Comparison of ENCODE assay signal across 8 cellular contexts in the genomic region with DNA sequence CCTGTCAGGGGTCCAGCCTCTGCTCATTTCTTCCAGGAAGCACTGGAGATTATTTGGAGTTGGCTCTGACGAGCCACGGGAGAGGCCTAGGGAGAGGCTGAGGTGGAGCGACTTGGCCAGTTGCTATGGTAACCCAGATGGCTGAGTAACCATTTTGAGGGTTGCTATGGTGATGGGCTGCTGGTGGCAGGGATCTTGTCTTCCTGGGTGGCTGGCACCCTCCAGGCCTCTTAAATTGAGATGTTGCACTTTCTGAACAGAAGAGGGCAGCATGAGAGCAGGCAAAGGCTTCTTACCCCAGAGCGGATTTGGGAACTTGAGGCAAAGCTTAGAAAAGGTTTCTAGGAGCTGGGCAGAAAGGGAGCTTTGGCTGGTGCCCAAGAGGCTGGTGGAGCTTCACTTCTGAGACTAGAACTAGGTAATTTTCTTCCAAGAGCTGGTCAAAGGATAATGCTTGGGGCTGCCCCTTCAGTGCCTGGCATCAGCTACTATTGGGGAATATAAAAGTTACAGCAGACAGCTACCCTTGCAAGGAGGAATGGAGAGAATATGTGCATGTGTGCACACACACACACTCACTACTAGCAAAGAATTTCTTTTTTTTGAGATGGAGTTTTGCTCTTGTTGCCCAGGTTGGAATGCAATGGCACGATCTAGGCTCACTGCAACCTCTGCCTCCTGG.
DNase-seq lines count a peak whose midpoint lies in the region; ATAC-seq, FAIRE-seq and TF ChIP-seq lines count a peak whose summit lies in the region.

No MANE protein-coding gene starts in this region.

- peak; percentile 64 for DNase-seq in GM12892 (ENCODE audit: insufficient read length)
- DNase-seq in NCI-H2029 treated with DMSO at 0.1 percent for 48 hours (lab: John Stamatoyannopoulos, UW), result peak; percentile 100
- peak; percentile 39 for DNase-seq in T-helper 9 cell
- peak; percentile 95 for DNase-seq in astrocyte of the hippocampus (ENCODE audit: low read depth, low spot score)
- DNase-seq in hypothalamus (lab: John Stamatoyannopoulos, UW), result peak in 41 of 51 donors; percentile 23 to 88 (median 67)
- DNase-seq in sigmoid colon, result peak; percentile 83

- H3K4me3 ChIP-seq in sigmoid colon, result no peak overlapping the region

- TF ChIP-seq CTCF in 22Rv1 (IDR thresholded peaks at IDR 0.05) (peak; percentile 82), sigmoid colon (IDR thresholded peaks at IDR 0.05) (peak; percentile 41 to 78 (median 66))

- intact Hi-C loops in sigmoid colon (cut with DNase I), result loop anchor here (2.0 to 10.0 kb wide), 2 partner anchors 244 to 440 kb away; partner anchors contain the start of gene RRAGC

- H3K9me3 ChIP-seq in sigmoid colon, result no peaks in the 10 kb centered on the region

- H3K27ac ChIP-seq in 22Rv1 (no peak overlapping the region), sigmoid colon (no peak overlapping the region)

- no peak for TF ChIP-seq EP300 in sigmoid colon (IDR thresholded peaks at IDR 0.05)

- 12 to 27% methylated on average over 5 of the region's 5 CpGs for WGBS in sigmoid colon, 2 donors

- FAIRE-seq in GM12892 (lab: Jason Lieb, UNC), result peak; percentile 92

- ATAC-seq in HG03571 (IDR thresholded peaks at IDR 0.05; ENCODE audit: unreplicated experiment), result no peak

- H3K36me3 ChIP-seq in sigmoid colon, result no peaks in the 10 kb centered on the region

- peaks cover 0 to 27% (median 22%) of the 10 kb centered on the region in 4 donors for H3K4me1 ChIP-seq in sigmoid colon

- no peaks in the 10 kb centered on the region for H3K27me3 ChIP-seq in sigmoid colon

- no peak for TF ChIP-seq POLR2A in GM12892 (IDR thresholded peaks at IDR 0.05; ENCODE audit: low read depth, low read length)
- TF ChIP-seq POLR2A in sigmoid colon (IDR thresholded peaks at IDR 0.05), result no peak

Comparison
In these comparisons a context has a peak if more than half of its experiments do, and no peak if none do; other contexts are left out.
1. DNase-seq: peak in every context shown above with its lines; median percentile 100 in NCI-H2029 treated with DMSO at 0.1 percent for 48 hours; 95 in astrocyte of the hippocampus; 83 in sigmoid colon; 67 in hypothalamus; 64 in GM12892; 39 in T-helper 9 cell.